Comparison of ENCODE assay signal across 26 cellular contexts in the genomic region with DNA sequence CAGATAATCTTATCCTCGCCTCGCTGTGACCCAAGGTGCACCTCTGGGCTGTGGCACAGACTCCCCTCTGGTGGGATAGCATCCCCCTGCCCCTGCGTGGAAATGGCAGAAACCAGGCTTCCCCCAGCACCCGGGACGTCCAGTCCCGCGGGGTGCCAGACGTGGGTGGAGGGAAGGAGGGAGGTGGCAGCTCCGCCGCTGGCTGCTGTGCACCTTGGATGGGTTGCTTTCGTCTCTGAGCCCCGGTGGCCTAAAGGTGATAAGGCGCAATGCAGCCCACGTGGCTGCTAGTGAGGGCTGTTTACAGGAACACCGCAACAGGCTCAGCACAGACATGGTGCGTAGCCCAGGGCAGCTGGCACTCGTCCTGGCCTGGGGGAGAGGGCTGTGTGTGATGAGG.
"Had no signal": no experiment of that assay in that cellular context is flagged by ENCODE, and none has a peak within 500 bp of the region (broad histone marks: within the 10 kb centered on the region; RNA-seq: fewer than 3 reads in every experiment).

No MANE protein-coding gene starts in this region.

- H3K4me3 ChIP-seq: esophagus muscularis mucosa, gastrocnemius medialis, heart right ventricle, left ventricle myocardium inferior, lower lobe of right lung, prostate gland, spleen, testis, tibial nerve had no signal

- H3K4me1 ChIP-seq: gastrocnemius medialis, parathyroid adenoma had no signal

- H3K27ac Mint-ChIP-seq: dendritic cell treated with granulocyte-macrophage colony-stimulating factor and Interleukin-4, amounts not matched to agents 40 ng/mL and 50 ng/mL, for 4 days; effector memory CD8-positive, alpha-beta T cell; immature natural killer cell; memory B cell; nephron; stimulated activated naive B cell treated with anti-CD40 and anti-IgM and Interleukin-4, amounts not matched to agents 10 μg/mL and 1 μg/mL and 100 μg/mL, for 72 hours had no signal

- H3K9ac ChIP-seq: parathyroid adenoma had no signal

- H3K4me3 Mint-ChIP-seq: dendritic cell treated with granulocyte-macrophage colony-stimulating factor and Interleukin-4, amounts not matched to agents 40 ng/mL and 50 ng/mL, for 4 days; effector memory CD8-positive, alpha-beta T cell; immature natural killer cell; memory B cell; nephron; stimulated activated naive B cell treated with anti-CD40 and anti-IgM and Interleukin-4, amounts not matched to agents 10 μg/mL and 1 μg/mL and 100 μg/mL, for 72 hours; stimulated activated naive CD8-positive, alpha-beta T cell treated with anti-CD3 and anti-CD28 coated beads, Interleukin-15, amount 100 ng/mL, for 72 hours had no signal

- ATAC-seq: effector memory CD8-positive, alpha-beta T cell; gastrocnemius medialis; left cardiac atrium; sciatic nerve had no signal

- H3K4me1 Mint-ChIP-seq: immature natural killer cell, nephron had no signal

- H3K27ac ChIP-seq: epithelial cell of prostate, esophagus muscularis mucosa, gastrocnemius medialis, heart right ventricle, left ventricle myocardium inferior, lower lobe of right lung, parathyroid adenoma, prostate gland, spleen, testis, tibial nerve had no signal

- H3K9me3 Mint-ChIP-seq: dendritic cell treated with granulocyte-macrophage colony-stimulating factor and Interleukin-4, amounts not matched to agents 40 ng/mL and 50 ng/mL, for 4 days; effector memory CD8-positive, alpha-beta T cell; immature natural killer cell; memory B cell; nephron; stimulated activated naive B cell treated with anti-CD40 and anti-IgM and Interleukin-4, amounts not matched to agents 10 μg/mL and 1 μg/mL and 100 μg/mL, for 72 hours; stimulated activated naive CD8-positive, alpha-beta T cell treated with anti-CD3 and anti-CD28 coated beads, Interleukin-15, amount 100 ng/mL, for 72 hours had no signal

- H3K27me3 ChIP-seq: testis had no signal

- H2AFZ ChIP-seq: parathyroid adenoma had no signal

- H3K9me3 ChIP-seq: esophagus muscularis mucosa, gastrocnemius medialis, left ventricle myocardium inferior, lower lobe of right lung, prostate gland, testis had no signal

- H3K36me3 Mint-ChIP-seq: immature natural killer cell, memory B cell had no signal

- DNase-seq: effector memory CD8-positive, alpha-beta T cell; gastrocnemius medialis; heart right ventricle; immature natural killer cell; left cardiac atrium; left ventricle myocardium inferior; lower lobe of right lung; midbrain; spleen; stimulated activated CD4-positive, alpha-beta T cell treated with anti-CD3 and anti-CD28 coated beads, Interleukin-15, amount 100 ng/mL, for 24 hours; stimulated activated CD4-positive, alpha-beta T cell treated with anti-CD3 and anti-CD28 coated beads, Interleukin-1b, Interleukin-23, amount 100 ng/mL, for 48 hours; stimulated activated CD4-positive, alpha-beta T cell treated with anti-CD3 and anti-CD28 coated beads, Interleukin-4, amount 100 ng/mL, for 24 hours; stimulated activated naive B cell treated with anti-CD40 and anti-IgM and Interleukin-4, amounts not matched to agents 10 μg/mL and 1 μg/mL and 100 μg/mL, for 72 hours; stimulated activated naive CD8-positive, alpha-beta T cell treated with anti-CD3 and anti-CD28 coated beads, Interleukin-15, amount 100 ng/mL, for 72 hours; testis had no signal

- FAIRE-seq: colon, keratinocyte had no signal

- H3K79me2 ChIP-seq: parathyroid adenoma had no signal

- H3K36me3 ChIP-seq: esophagus muscularis mucosa, gastrocnemius medialis, heart right ventricle, left ventricle myocardium inferior, lower lobe of right lung, prostate gland, spleen, tibial nerve had no signal
